Comparison of ENCODE assay signal across 9 cellular contexts in the genomic region with DNA sequence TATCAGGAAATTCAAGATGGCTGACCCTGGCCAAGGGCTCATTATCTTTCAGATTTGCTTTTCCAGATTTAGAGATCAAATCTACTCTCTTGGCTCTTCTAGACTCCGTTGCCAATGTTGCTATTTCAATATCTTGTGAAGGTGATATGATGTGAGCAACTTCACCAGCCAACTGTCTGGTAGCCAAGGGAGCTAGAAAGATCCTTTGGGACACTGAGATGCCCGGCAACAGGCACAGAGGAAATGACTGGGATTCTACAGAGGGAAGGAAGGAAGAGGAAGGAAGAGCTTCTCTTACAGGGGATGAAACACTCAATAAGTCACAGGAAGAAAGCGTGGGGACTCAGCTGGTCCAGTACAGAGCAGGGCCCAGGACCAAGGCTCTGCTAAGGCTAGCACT.
"Had no signal": no experiment of that assay in that cellular context is flagged by ENCODE, and none has a peak within 500 bp of the region (broad histone marks: within the 10 kb centered on the region; RNA-seq: fewer than 3 reads in every experiment).

No MANE protein-coding gene starts in this region.

- H3K9me3 ChIP-seq: HAP-1 had no signal

- H3K4me3 Mint-ChIP-seq: HFFc6 had no signal

- DNase-seq: GM23248, GOT3, H7, HFFc6, IMR-90 had no signal

- H3K27ac Mint-ChIP-seq: HFFc6 had no signal

- H3K9ac ChIP-seq: GM23248 had no signal

- FAIRE-seq: K562 had no signal

- H3K4me3 ChIP-seq: GM23248, HAP-1, K562 had no signal

- H3K27ac ChIP-seq: GM23248, HL-60 had no signal

- ATAC-seq: HCT116, K562 had no signal

- H2AFZ ChIP-seq: GM23248 had no signal
